ENCODE assay signal across 8 cellular contexts in the genomic region with DNA sequence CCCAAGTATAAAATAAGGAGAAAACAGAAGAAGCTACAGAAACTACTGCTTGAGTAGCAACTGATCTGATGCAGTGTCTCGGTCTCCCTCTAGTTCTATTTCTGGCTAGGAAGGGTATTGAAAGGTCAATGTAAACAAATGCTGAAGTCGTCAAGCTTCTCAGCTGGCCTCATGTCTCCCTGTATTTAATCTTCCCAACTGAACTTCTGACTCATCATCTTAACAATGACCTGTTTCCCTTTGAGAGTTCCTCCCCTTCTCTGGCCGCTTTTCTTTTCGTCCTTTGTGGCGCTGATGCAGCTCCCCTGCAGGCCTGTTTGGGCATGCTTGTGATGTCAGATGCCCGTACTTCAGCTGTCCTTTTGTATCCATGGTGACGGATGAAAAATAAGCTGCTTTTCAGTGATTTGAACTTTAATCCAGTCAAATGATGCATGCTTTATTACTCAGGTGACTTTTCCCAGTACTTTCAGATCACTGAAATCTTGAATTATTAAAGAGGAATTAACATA. TPM values are rescaled to one million over a fixed set of nuclear protein-coding genes. Genes with fewer than 3 reads are reported as not detected.
DNase-seq lines count a peak whose midpoint lies in the region; ATAC-seq, FAIRE-seq and TF ChIP-seq lines count a peak whose summit lies in the region.

No MANE protein-coding gene starts in this region.

- no peaks in the 10 kb centered on the region for H3K79me2 ChIP-seq in Karpas-422 (ENCODE audit: low read length)
- H3K79me2 ChIP-seq in PC-9 (ENCODE audit: low read depth), result no peaks in the 10 kb centered on the region
- H3K79me2 ChIP-seq in HepG2 (ENCODE audit: insufficient read depth, low read length), result no peaks in the 10 kb centered on the region

- H3K9me3 ChIP-seq in Karpas-422 (ENCODE audit: low read length) (no peaks in the 10 kb centered on the region), PC-9 (ENCODE audit: insufficient read depth, low read depth) (no peaks in the 10 kb centered on the region), HepG2 (ENCODE audit: low read length) (no peaks in the 10 kb centered on the region), testis (no peaks in the 10 kb centered on the region)

- H3K4me2 ChIP-seq in Karpas-422 (ENCODE audit: low read depth, low read length, poor library complexity, severe bottlenecking) (no peak overlapping the region), PC-9 (peak overlapping the region; percentile 46), HepG2 (ENCODE audit: low read depth, low read length) (no peak overlapping the region)

- H3K27ac ChIP-seq in Karpas-422 (ENCODE audit: low read length), result no peak overlapping the region
- H3K27ac ChIP-seq in PC-9, result peak overlapping the region; percentile 64
- peak overlapping the region; percentile 46 to 96 (median 87) for H3K27ac ChIP-seq in dorsolateral prefrontal cortex
- H3K27ac ChIP-seq in HepG2 (ENCODE audit: extremely low read length, insufficient read depth, low read length), result no peak overlapping the region
- peak overlapping the region; percentile 35 to 86 for H3K27ac ChIP-seq in testis

- TF ChIP-seq POLR2A in HepG2 (IDR thresholded peaks at IDR 0.05; ENCODE audit: insufficient read depth in 1 of 2, low read depth in 2 of 2, low read length in 2 of 2) (no peak), testis (IDR thresholded peaks at IDR 0.05) (no peak)

- peak; percentile 59; the same call in 2 of the 3 replicates for ATAC-seq in HepG2

- H3K9ac ChIP-seq in Karpas-422 (ENCODE audit: low read length) (no peak overlapping the region), HepG2 (ENCODE audit: insufficient read depth, low read depth, low read length) (no peak overlapping the region)

- TF ChIP-seq CTCF in GM12864 (IDR thresholded peaks at IDR 0.05; ENCODE audit: low read depth, low read length, missing control alignments), result peak; percentile 44
- TF ChIP-seq CTCF in PC-9 (conservative IDR thresholded peaks at IDR 0.05), result no peak; the same call in 1 of the 2 replicates
- peak in 53 of 56 donors; percentile 27 to 75 (median 52) for TF ChIP-seq CTCF in dorsolateral prefrontal cortex (IDR thresholded peaks at IDR 0.05 in 54 of 56, conservative IDR thresholded peaks at IDR 0.05 in 2 of 56; ENCODE audit: low read depth in 1 of 56, partially characterized antibody in 56 of 56)
- TF ChIP-seq CTCF in HepG2 (CRISPR knock-in tag; IDR thresholded peaks at IDR 0.05), result no peak
- TF ChIP-seq CTCF in testis (IDR thresholded peaks at IDR 0.05), result peak in 2 of 3 experiments; percentile 46 to 49

- in situ Hi-C loops in HepG2 (cut with HindIII; ENCODE audit: extremely low pct_ligation_motif_present, low pct_unique_long_range_greater_than_20kb), result no loop called here

- CTCF ChIA-PET in PC-9 (lab: Charles Lee), result interaction anchor here (0.6 to 1.5 kb wide), 2 partner anchors 128 to 248 kb away, joined by 5 to 6 read pairs; no protein-coding TSS in a partner anchor
- CTCF ChIA-PET in HepG2 (lab: Yijun Ruan, JAX; ENCODE audit: low intra/inter-chr PET ratio, low total read pairs), result no interaction called here

- POLR2A ChIA-PET in PC-9 (lab: Charles Lee; ENCODE audit: unreplicated experiment) (interaction anchor here (0.5 to 0.7 kb wide), 4 partner anchors 9 to 358 kb away, joined by 3 read pairs; no protein-coding TSS in a partner anchor), HepG2 (lab: Yijun Ruan, JAX) (no interaction called here)

- H2AFZ ChIP-seq in Karpas-422 (ENCODE audit: low read length) (no peak overlapping the region), PC-9 (no peak overlapping the region), HepG2 (ENCODE audit: low read length) (no peak overlapping the region)

- peak overlapping the region; percentile 12; the same call in 1 of the 2 replicates for H3K4me3 ChIP-seq in GM12864 (ENCODE audit: low read depth, low read length)
- no peak overlapping the region for H3K4me3 ChIP-seq in Karpas-422 (ENCODE audit: low read length)
- H3K4me3 ChIP-seq in PC-9, result no peak overlapping the region
- H3K4me3 ChIP-seq in dorsolateral prefrontal cortex, result peak overlapping the region; percentile 2 to 68 (median 47)
- H3K4me3 ChIP-seq in HepG2 (replicated peaks in 1 of 3; ENCODE audit: insufficient read depth in 1 of 3, low read depth in 2 of 3, low read length in 3 of 3), result no peak overlapping the region
- no peak overlapping the region for H3K4me3 ChIP-seq in testis

- intact Hi-C loops in PC-9 (cut with micrococcal nuclease; ENCODE audit: unreplicated experiment), result loop anchor here (1.0 to 2.0 kb wide), 3 partner anchors 25 to 126 kb away; a partner anchor contains a TSS
- intact Hi-C loops in dorsolateral prefrontal cortex (cut with DNase I), result no loop called here
- intact Hi-C loops in HepG2 (cut with micrococcal nuclease; ENCODE audit: unreplicated experiment), result no loop called here
- intact Hi-C loops in testis (cut with DNase I; ENCODE audit: low total_unique reads), result no loop called here

- no peaks in the 10 kb centered on the region for H3K36me3 ChIP-seq in Karpas-422 (ENCODE audit: insufficient read depth, low read length)
- H3K36me3 ChIP-seq in PC-9 (ENCODE audit: low read depth), result no peaks in the 10 kb centered on the region
- H3K36me3 ChIP-seq in HepG2 (replicated peaks in 1 of 2; ENCODE audit: control insufficient read depth in 1 of 2, insufficient read depth in 2 of 2, low read length in 2 of 2), result peaks cover 2 to 3% of the 10 kb centered on the region in 2 experiments; a peak in 2 of 5 replicates
- H3K36me3 ChIP-seq in testis (ENCODE audit: low read depth, missing control alignments), result no peaks in the 10 kb centered on the region

- TF ChIP-seq EP300 in HepG2 (IDR thresholded peaks at IDR 0.05; ENCODE audit: low read depth in 2 of 2, low read length in 2 of 2), result no peak
- TF ChIP-seq EP300 in HepG2 (CRISPR knock-in tag; IDR thresholded peaks at IDR 0.05; ENCODE audit: borderline replicate concordance), result no peak

- H3K27me3 ChIP-seq in Karpas-422 (ENCODE audit: low read length) (no peaks in the 10 kb centered on the region), PC-9 (ENCODE audit: insufficient read depth, low read depth) (no peaks in the 10 kb centered on the region), dorsolateral prefrontal cortex (no peaks in the 10 kb centered on the region), HepG2 (ENCODE audit: control insufficient read depth in 1 of 2, insufficient read depth in 2 of 2, low read length in 2 of 2) (no peaks in the 10 kb centered on the region), testis (no peaks in the 10 kb centered on the region)

- H3K4me1 ChIP-seq in Karpas-422 (ENCODE audit: low read length) (no peaks in the 10 kb centered on the region; the same call in 1 of the 2 replicates), PC-9 (replicated peaks; ENCODE audit: insufficient read depth) (peaks cover 19% of the 10 kb centered on the region), HepG2 (ENCODE audit: insufficient read depth, low read length) (peaks cover 8% of the 10 kb centered on the region), testis (peaks cover 20% of the 10 kb centered on the region)

- 83% methylated on average over 7 of the region's 7 CpGs for WGBS in HepG2 (ENCODE audit: low lambda C conversion rate)
- 5 to 8% methylated on average over 7 of the region's 7 CpGs for WGBS in testis, 2 donors

- DNase-seq in GM12864 (ENCODE audit: low read depth) (peak; percentile 41), H4 (ENCODE audit: low spot score) (peak; percentile 95), Karpas-422 (peak; percentile 50), PC-9 (peak; percentile 79 to 94), dorsolateral prefrontal cortex (peak in 9 of 10 donors; percentile 61 to 80 (median 69)), HepG2 (ENCODE audit: low spot score) (peak; percentile 16), testis (peak; percentile 81)
- DNase-seq in stimulated activated naive CD4-positive, alpha-beta T cell treated with Interleukin-2 at 50 U/mL for 16 hours (lab: John Stamatoyannopoulos, UW), result no peak

- TF ChIP-seq RAD21 in HepG2 (CRISPR knock-in tag; IDR thresholded peaks at IDR 0.05), result no peak

- H3K9me2 ChIP-seq in Karpas-422 (replicated peaks; ENCODE audit: insufficient read depth, low read length), result no peaks in the 10 kb centered on the region
- H3K9me2 ChIP-seq in PC-9 (ENCODE audit: insufficient read depth), result no peaks in the 10 kb centered on the region

- BruUV-seq in PC-9 (replicated peaks; lab: Mats Ljungman, UMichigan), result no TSS peak
- BruUV-seq in HepG2 (replicated peaks; lab: Mats Ljungman, UMichigan), result no TSS peak

- H4K20me1 ChIP-seq in Karpas-422 (ENCODE audit: insufficient read depth, low read depth, low read length) (no peaks in the 10 kb centered on the region), PC-9 (ENCODE audit: insufficient read depth) (no peaks in the 10 kb centered on the region), HepG2 (ENCODE audit: insufficient read depth, low read length) (no peaks in the 10 kb centered on the region)

- H3F3A ChIP-seq in PC-9 (ENCODE audit: insufficient read depth, low read depth), result peaks cover 5% of the 10 kb centered on the region; the same call in 1 of the 2 replicates

- no peak for FAIRE-seq in HepG2 (lab: Jason Lieb, UNC)

RNA-seq across cellular contexts. Expression of a gene that starts 7.8 kb away (rescaled TPM):
- 1.3 and 2.4 TPM in 2 replicates for total RNA-seq in H4 (2014; rRNA removed; shearing (Covaris generic))
- not detected in 2 replicates for total RNA-seq in Karpas-422 (2014; rRNA removed; shearing (Covaris generic); ENCODE audit: low replicate concordance)
- total RNA-seq in PC-9 (2021) (4.8 and 5.4 TPM in 2 replicates), dorsolateral prefrontal cortex (10 to 100 TPM in 87 of 120 experiments, 1 to 10 TPM in 33; 7.3 to 17.7 (median 10.5) TPM), HepG2 (2016; rRNA removed; fragmentation: Illumina TruSeq; extraction: Trizol) (4.6 and 7.7 TPM in 2 replicates), testis (10 to 100 TPM; 15.4 to 17.7 TPM)
- total RNA-seq in HepG2 (2016; cell fraction: cytosol; rRNA removed; fragmentation: Illumina TruSeq; extraction: Trizol; ENCODE audit: low read depth), result 1.9 and 2.0 TPM in 2 replicates
- total RNA-seq in HepG2 (2016; cell fraction: insoluble cytoplasmic fraction; rRNA removed; fragmentation: Illumina TruSeq; extraction: Trizol), result 4.0 and 7.6 TPM in 2 replicates
- 2.3 TPM in 2 replicates for total RNA-seq in HepG2 (2016; cell fraction: membrane; rRNA removed; fragmentation: Illumina TruSeq; extraction: Trizol)
- 7.1 and 7.4 TPM in 2 replicates for total RNA-seq in HepG2 (2016; cell fraction: nucleus; rRNA removed; fragmentation: Illumina TruSeq; extraction: Trizol)
- polyA plus RNA-seq in HepG2 (2011; rRNA removed) (0.56 and 0.84 TPM in 2 replicates), testis (ENCODE audit: insufficient read depth, low read depth, low replicate concordance) (5.2 TPM)
- 0.28 and 0.45 TPM in 2 replicates for polyA plus RNA-seq in HepG2 (2011; cell fraction: cytosol; rRNA removed)
- 0.48 and 0.57 TPM in 2 replicates for polyA plus RNA-seq in HepG2 (2011; cell fraction: nucleus; rRNA removed)
- polyA plus RNA-seq in HepG2 (2012), result 1.3 and 1.8 TPM in 2 replicates
- 0.10 TPM in 2 replicates for polyA plus RNA-seq in HepG2 (2016; cell fraction: cytosol; fragmentation: Illumina TruSeq; extraction: Trizol; ENCODE audit: low read depth)
- 3.7 and 4.7 TPM in 2 replicates for polyA plus RNA-seq in HepG2 (2016; cell fraction: insoluble cytoplasmic fraction; fragmentation: Illumina TruSeq; extraction: Trizol; ENCODE audit: low read depth)
- polyA plus RNA-seq in HepG2 (2016; cell fraction: membrane; fragmentation: Illumina TruSeq; extraction: Trizol; ENCODE audit: low read depth), result 0.31 and 0.45 TPM in 2 replicates
- 4.2 and 5.1 TPM in 2 replicates for polyA plus RNA-seq in HepG2 (2016; cell fraction: nucleus; fragmentation: Illumina TruSeq; extraction: Trizol; ENCODE audit: insufficient read depth, low read depth)
- polyA minus RNA-seq in HepG2 (2011; rRNA and poly(A)+ RNA removed; ENCODE audit: low replicate concordance), result 0.14 and 0.62 TPM in 2 replicates
- polyA minus RNA-seq in HepG2 (2011; cell fraction: cytosol; rRNA and poly(A)+ RNA removed), result 1.2 and 1.7 TPM in 2 replicates
- 5.3 and 6.7 TPM in 2 replicates for polyA minus RNA-seq in HepG2 (2011; cell fraction: nucleus; rRNA and poly(A)+ RNA removed)

Comparison
In these comparisons a context has a peak if more than half of its experiments do, and no peak if none do; other contexts are left out.
1. H3K4me3 ChIP-seq: peak in GM12864 (single experiment) and dorsolateral prefrontal cortex (59 of 59); none in Karpas-422 (single experiment), PC-9 (single experiment), HepG2 (0 of 3) and testis (0 of 2).
2. CTCF ChIP-seq: peak in GM12864 (single experiment), dorsolateral prefrontal cortex (53 of 56) and testis (2 of 3); none in PC-9 (single experiment) and HepG2 (single experiment).
3. H3K27ac ChIP-seq: peak in PC-9 (single experiment), dorsolateral prefrontal cortex (59 of 59) and testis (2 of 2); none in Karpas-422 (single experiment) and HepG2 (single experiment).